16 cellular contexts compared by ENCODE assay signal in the genomic region with DNA sequence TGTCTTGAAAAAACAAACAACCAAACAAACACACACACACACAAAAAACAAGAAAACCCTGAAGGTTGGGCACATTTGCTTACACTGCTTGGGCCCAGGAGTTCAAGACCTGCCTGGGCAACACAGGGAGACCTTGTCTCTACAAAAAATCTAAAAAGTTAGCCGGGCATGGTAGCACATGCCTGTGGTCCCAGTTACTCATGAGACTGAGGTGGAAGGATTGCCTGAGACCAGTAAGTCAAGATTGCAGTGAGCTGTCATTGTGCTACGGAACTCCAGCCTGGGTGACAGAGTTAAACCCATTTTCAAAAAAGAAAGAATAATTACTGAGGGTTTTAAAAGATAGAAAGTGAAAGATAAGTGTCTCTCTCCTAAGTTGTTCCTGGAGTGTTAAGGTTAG.
DNase-seq lines count a peak whose midpoint lies in the region; ATAC-seq, FAIRE-seq and TF ChIP-seq lines count a peak whose summit lies in the region.
"Had no signal": no experiment of that assay in that cellular context is flagged by ENCODE, and none has a peak within 500 bp of the region (broad histone marks: within the 10 kb centered on the region; RNA-seq: fewer than 3 reads in every experiment).

No MANE protein-coding gene starts in this region.

- no peaks in the 10 kb centered on the region for H3K4me1 ChIP-seq in mesendoderm (ENCODE audit: control insufficient read depth, low read depth, low read length)
- H3K4me1 ChIP-seq in BE2C, result no peaks in the 10 kb centered on the region
- H3K4me1 ChIP-seq: Peyer's patch had no signal

- no peak overlapping the region for H3K4ac ChIP-seq in mesendoderm (ENCODE audit: low read depth, low read length)

- H3K4me3 Mint-ChIP-seq in stimulated activated naive B cell treated with anti-CD40 and anti-IgM and Interleukin-4, amounts not matched to agents 10 μg/mL and 1 μg/mL and 100 μg/mL, for 72 hours, result no peak overlapping the region

- no peak overlapping the region for H3K18ac ChIP-seq in mesendoderm (ENCODE audit: low read length)

- H3K27me3 Mint-ChIP-seq in stimulated activated naive B cell treated with anti-CD40 and anti-IgM and Interleukin-4, amounts not matched to agents 10 μg/mL and 1 μg/mL and 100 μg/mL, for 72 hours, result no peaks in the 10 kb centered on the region

- peaks cover 0 to 2% of the 10 kb centered on the region in 2 donors for H3K9me3 Mint-ChIP-seq in stimulated activated naive B cell treated with anti-CD40 and anti-IgM and Interleukin-4, amounts not matched to agents 10 μg/mL and 1 μg/mL and 100 μg/mL, for 72 hours

- H3K27ac ChIP-seq in mesendoderm (ENCODE audit: low read depth, low read length), result no peak overlapping the region
- H3K27ac ChIP-seq: C4-2B, Peyer's patch had no signal

- no peak overlapping the region for H2BK15ac ChIP-seq in mesendoderm (replicated peaks; ENCODE audit: low read depth)

- H3K4me3 ChIP-seq in epithelial cell of esophagus (ENCODE audit: low read length) (no peak overlapping the region), mesendoderm (ENCODE audit: low read length) (no peak overlapping the region), BE2C (ENCODE audit: low read depth, low read length) (no peak overlapping the region)
- H3K4me3 ChIP-seq: Peyer's patch had no signal

- FAIRE-seq in RCC 7860 (lab: Jason Lieb, UNC) (peak; percentile 82), frontal cortex (lab: Jason Lieb, UNC) (no peak)

- H2BK5ac ChIP-seq in mesendoderm (ENCODE audit: low read length), result no peak overlapping the region

- H2BK120ac ChIP-seq in mesendoderm (ENCODE audit: low read depth, low read length), result no peak overlapping the region

- H3K9me3 ChIP-seq in BE2C, result no peaks in the 10 kb centered on the region
- H3K9me3 ChIP-seq: Peyer's patch had no signal

- no peak overlapping the region for H4K8ac ChIP-seq in mesendoderm (ENCODE audit: low read depth, low read length)

- no peak overlapping the region for H3K4me2 ChIP-seq in mesendoderm (ENCODE audit: low read length)

- H3K9ac ChIP-seq in mesendoderm (ENCODE audit: low read length), result no peak overlapping the region

- H3K27me3 ChIP-seq in mesendoderm (ENCODE audit: insufficient read depth, low read length, poor library complexity), result no peaks in the 10 kb centered on the region
- no peaks in the 10 kb centered on the region for H3K27me3 ChIP-seq in BE2C
- H3K27me3 ChIP-seq: Peyer's patch had no signal

- H3K36me3 ChIP-seq in mesendoderm (ENCODE audit: control insufficient read depth, insufficient read depth, low read length) (no peaks in the 10 kb centered on the region), BE2C (no peaks in the 10 kb centered on the region)
- H3K36me3 ChIP-seq: Peyer's patch had no signal

- H3K36me3 Mint-ChIP-seq in stimulated activated naive B cell treated with anti-CD40 and anti-IgM and Interleukin-4, amounts not matched to agents 10 μg/mL and 1 μg/mL and 100 μg/mL, for 72 hours, result peaks cover 4 to 17% of the 10 kb centered on the region in 2 donors

- no peak for ATAC-seq in stimulated activated naive B cell treated with anti-CD40 and anti-IgM and Interleukin-4, amounts not matched to agents 10 μg/mL and 1 μg/mL and 100 μg/mL, for 72 hours (replicated peaks)

- no peak for TF ChIP-seq CTCF in epithelial cell of esophagus (IDR thresholded peaks at IDR 0.05; ENCODE audit: insufficient read depth, low read depth, low read length, missing control alignments)
- no peak for TF ChIP-seq CTCF in BE2C (IDR thresholded peaks at IDR 0.05; ENCODE audit: low read depth, low read length)

- no peaks in the 10 kb centered on the region for H3K79me1 ChIP-seq in mesendoderm (ENCODE audit: low read length)

- H4K5ac ChIP-seq in mesendoderm (ENCODE audit: low read length), result no peak overlapping the region

- H2AK5ac ChIP-seq in mesendoderm (ENCODE audit: low read length), result no peak overlapping the region

- no CpG with 5 or more reads among the region's 2 CpGs for WGBS in mesendoderm (ENCODE audit: extremely low coverage, insufficient coverage, low lambda C conversion rate)

- H3K27ac Mint-ChIP-seq in stimulated activated naive B cell treated with anti-CD40 and anti-IgM and Interleukin-4, amounts not matched to agents 10 μg/mL and 1 μg/mL and 100 μg/mL, for 72 hours, result no peak overlapping the region

- H3K4me1 Mint-ChIP-seq in stimulated activated naive B cell treated with anti-CD40 and anti-IgM and Interleukin-4, amounts not matched to agents 10 μg/mL and 1 μg/mL and 100 μg/mL, for 72 hours, result peaks cover 2 to 11% of the 10 kb centered on the region in 2 donors

- H3K23ac ChIP-seq in mesendoderm (ENCODE audit: low read length), result no peak overlapping the region

- H3K79me2 ChIP-seq in mesendoderm (ENCODE audit: control insufficient read depth, insufficient read depth, low read length), result no peaks in the 10 kb centered on the region

- H3K56ac ChIP-seq in mesendoderm (ENCODE audit: low read length), result no peak overlapping the region

- DNase-seq in EH (ENCODE audit: low read depth) (peak; percentile 23), RCC 7860 (ENCODE audit: low spot score) (peak; percentile 56), epithelial cell of esophagus (ENCODE audit: low read depth) (peak; percentile 87), mesendoderm (peak; percentile 1), BE2C (no peak), KG1 (lab: John Stamatoyannopoulos, UW) (no peak), frontal cortex (ENCODE audit: low spot score in 2 of 2) (no peak)
- no peak for DNase-seq in stimulated activated naive B cell treated with anti-CD40 and anti-IgM and Interleukin-4, amounts not matched to agents 10 μg/mL and 1 μg/mL and 100 μg/mL, for 72 hours
- DNase-seq: DMS 273 treated with DMSO at 0.1 percent for 48 hours, MM.1S, NCI-H1092 treated with DMSO at 0.1 percent for 48 hours, NCI-H2081 treated with DMSO at 0.1 percent for 48 hours, NCI-H510A treated with DMSO at 0.1 percent for 48 hours, Peyer's patch, SIG-M5 had no signal

Comparison
In these comparisons a context has a peak if more than half of its experiments do, and no peak if none do; other contexts are left out.
1. DNase-seq: peak in EH (single experiment), RCC 7860 (single experiment), epithelial cell of esophagus (single experiment) and mesendoderm (single experiment); none in BE2C (single experiment), stimulated activated naive B cell treated with anti-CD40 and anti-IgM and Interleukin-4, amounts not matched to agents 10 μg/mL and 1 μg/mL and 100 μg/mL, for 72 hours (single experiment), KG1 (single experiment) and frontal cortex (0 of 2).